In genomic region chr5:164358531-164359259, GRCh38 we compare ENCODE assay signal across 11 cellular contexts.
DNase-seq lines count a peak whose midpoint lies in the region.
"Had no signal": no experiment of that assay in that cellular context is flagged by ENCODE, and none has a peak within 500 bp of the region (broad histone marks: within the 10 kb centered on the region; RNA-seq: fewer than 3 reads in every experiment).

No MANE protein-coding gene starts in this region.

- no peak overlapping the region for H2AFZ ChIP-seq in Karpas-422 (ENCODE audit: low read length)

- H3K4me3 ChIP-seq in MG63 (no peak overlapping the region), Karpas-422 (ENCODE audit: low read length) (no peak overlapping the region)

- intact Hi-C loops in dendritic cell treated with granulocyte-macrophage colony-stimulating factor and Interleukin-4, amounts not matched to agents 40 ng/mL and 50 ng/mL, for 4 days (cut with micrococcal nuclease): no loop called here

- no peak overlapping the region for H3K27ac ChIP-seq in Karpas-422 (ENCODE audit: low read length)

- H3K9me3 ChIP-seq in MG63 (no peaks in the 10 kb centered on the region), Karpas-422 (ENCODE audit: low read length) (peaks cover 14% of the 10 kb centered on the region; the same call in 1 of the 2 replicates)

- H3K27me3 ChIP-seq in MG63 (no peaks in the 10 kb centered on the region), Karpas-422 (ENCODE audit: low read length) (no peaks in the 10 kb centered on the region)

- H3K4me1 ChIP-seq in Karpas-422 (ENCODE audit: low read length): no peaks in the 10 kb centered on the region

- H3K27me3 Mint-ChIP-seq in dendritic cell treated with granulocyte-macrophage colony-stimulating factor and Interleukin-4, amounts not matched to agents 40 ng/mL and 50 ng/mL, for 4 days: peaks cover 1% of the 10 kb centered on the region
- H3K27me3 Mint-ChIP-seq: activated CD4-positive, alpha-beta memory T cell treated with anti-CD3 and anti-CD28 coated beads, Interleukin-2, amount 10 ng/mL, durations not matched to agents 7 days and 5 days had no signal

- H3K9me3 Mint-ChIP-seq in dendritic cell treated with granulocyte-macrophage colony-stimulating factor and Interleukin-4, amounts not matched to agents 40 ng/mL and 50 ng/mL, for 4 days: no peaks in the 10 kb centered on the region

- peak; percentile 34 for DNase-seq in H4 (ENCODE audit: low spot score)
- DNase-seq in MG63: peak; percentile 86
- DNase-seq in stromal cell of bone marrow (ENCODE audit: low read depth): peak; percentile 58
- DNase-seq in NCI-H1105 (lab: John Stamatoyannopoulos, UW): no peak
- DNase-seq in Karpas-422: no peak
- DNase-seq in GM19238 (ENCODE audit: insufficient read length, low spot score): no peak
- DNase-seq: activated CD4-positive, alpha-beta memory T cell treated with anti-CD3 and anti-CD28 coated beads, Interleukin-2, amount 10 ng/mL, durations not matched to agents 7 days and 5 days; DND-41; mammary epithelial cell; NCI-H1694 had no signal

- H4K20me1 ChIP-seq in Karpas-422 (ENCODE audit: insufficient read depth, low read depth, low read length): no peaks in the 10 kb centered on the region

- no peaks in the 10 kb centered on the region for H3K9me2 ChIP-seq in Karpas-422 (replicated peaks; ENCODE audit: insufficient read depth, low read length)

- no peaks in the 10 kb centered on the region for H3K79me2 ChIP-seq in Karpas-422 (ENCODE audit: low read length)

- no peak overlapping the region for H3K9ac ChIP-seq in Karpas-422 (ENCODE audit: low read length)

- H3K36me3 ChIP-seq in MG63 (peaks cover 43% of the 10 kb centered on the region), Karpas-422 (ENCODE audit: insufficient read depth, low read length) (no peaks in the 10 kb centered on the region)

- H3K4me2 ChIP-seq in Karpas-422 (ENCODE audit: low read depth, low read length, poor library complexity, severe bottlenecking): no peak overlapping the region

- H3K4me1 Mint-ChIP-seq in dendritic cell treated with granulocyte-macrophage colony-stimulating factor and Interleukin-4, amounts not matched to agents 40 ng/mL and 50 ng/mL, for 4 days (ENCODE audit: low read depth): peaks cover 28% of the 10 kb centered on the region
- H3K4me1 Mint-ChIP-seq: activated CD4-positive, alpha-beta memory T cell treated with anti-CD3 and anti-CD28 coated beads, Interleukin-2, amount 10 ng/mL, durations not matched to agents 7 days and 5 days had no signal

- H3K4me3 Mint-ChIP-seq in dendritic cell treated with granulocyte-macrophage colony-stimulating factor and Interleukin-4, amounts not matched to agents 40 ng/mL and 50 ng/mL, for 4 days: no peak overlapping the region
- H3K4me3 Mint-ChIP-seq: activated CD4-positive, alpha-beta memory T cell treated with anti-CD3 and anti-CD28 coated beads, Interleukin-2, amount 10 ng/mL, durations not matched to agents 7 days and 5 days had no signal

- no peaks in the 10 kb centered on the region for H3K36me3 Mint-ChIP-seq in dendritic cell treated with granulocyte-macrophage colony-stimulating factor and Interleukin-4, amounts not matched to agents 40 ng/mL and 50 ng/mL, for 4 days (ENCODE audit: low read depth)

- peak overlapping the region; percentile 69 for H3K27ac Mint-ChIP-seq in dendritic cell treated with granulocyte-macrophage colony-stimulating factor and Interleukin-4, amounts not matched to agents 40 ng/mL and 50 ng/mL, for 4 days
- H3K27ac Mint-ChIP-seq: activated CD4-positive, alpha-beta memory T cell treated with anti-CD3 and anti-CD28 coated beads, Interleukin-2, amount 10 ng/mL, durations not matched to agents 7 days and 5 days had no signal

Comparison
In these comparisons a context has a peak if more than half of its experiments do, and no peak if none do; other contexts are left out.
1. DNase-seq: peak in H4 (single experiment), MG63 (single experiment) and stromal cell of bone marrow (single experiment); none in NCI-H1105 (single experiment), Karpas-422 (single experiment) and GM19238 (single experiment).